Comparison of ENCODE assay signal across 18 cellular contexts in the genomic region with DNA sequence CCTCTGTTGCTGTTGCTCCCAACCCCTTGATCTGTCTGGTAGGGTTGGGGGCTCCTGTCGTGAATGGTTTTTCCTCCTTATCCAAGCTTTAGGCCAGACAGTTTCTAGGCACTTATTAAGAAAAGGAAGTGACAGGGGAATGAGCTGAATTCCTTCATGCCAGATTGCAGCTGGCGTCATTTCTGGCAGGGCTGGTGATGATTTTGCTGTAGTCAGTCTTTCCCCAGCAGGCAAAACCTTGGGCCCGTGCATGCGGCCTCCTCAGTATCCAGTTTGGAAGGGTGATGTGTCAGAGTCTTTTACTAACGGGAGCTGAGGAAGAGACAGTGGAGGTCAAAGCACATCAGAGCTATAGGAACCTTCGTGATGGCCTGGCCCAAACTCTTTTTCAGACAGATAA. TPM values are rescaled to one million over a fixed set of nuclear protein-coding genes. Genes with fewer than 3 reads are reported as not detected.
DNase-seq lines count a peak whose midpoint lies in the region; TF ChIP-seq lines count a peak whose summit lies in the region.
"Had no signal": no experiment of that assay in that cellular context is flagged by ENCODE, and none has a peak within 500 bp of the region (broad histone marks: within the 10 kb centered on the region; RNA-seq: fewer than 3 reads in every experiment).

No MANE protein-coding gene starts in this region.

- DNase-seq in AG09319 (ENCODE audit: extremely low read depth, low read depth) (peak; percentile 61), adipocyte (ENCODE audit: low read depth) (peak; percentile 59), fibroblast of lung (ENCODE audit: low read depth in 2 of 2) (peak; percentile 37 to 74), neural crest cell (ENCODE audit: low read depth, low spot score) (no peak), NCI-H1105 (lab: John Stamatoyannopoulos, UW) (no peak), AML-193 (lab: John Stamatoyannopoulos, UW) (no peak), DMS53 (lab: John Stamatoyannopoulos, UW) (no peak)
- DNase-seq in central memory CD4-positive, alpha-beta T cell: no peak
- DNase-seq: activated CD4-positive, alpha-beta T cell treated with anti-CD3 and anti-CD28 coated beads for 36 hours; activated CD8-positive, alpha-beta memory T cell treated with anti-CD3 and anti-CD28 coated beads, Interleukin-2, amount 50 U/mL, for 4 hours; activated naive CD4-positive, alpha-beta T cell; GDM1; NCI-H187 treated with DMSO at 0.1 percent for 48 hours; NCI-H510A treated with DMSO at 0.1 percent for 48 hours; nephron progenitor cell; stomach; T1000 had no signal

- H3K9me3 Mint-ChIP-seq in neural crest cell: no peaks in the 10 kb centered on the region
- H3K9me3 Mint-ChIP-seq: nephron progenitor cell had no signal

- H2AFZ ChIP-seq in fibroblast of lung (ENCODE audit: low read length): no peak overlapping the region

- TF ChIP-seq CTCF in AG09319 (IDR thresholded peaks at IDR 0.05; ENCODE audit: low read depth, low read length) (no peak), fibroblast of lung (conservative IDR thresholded peaks at IDR 0.05 in 1 of 2, IDR thresholded peaks at IDR 0.05 in 1 of 2; ENCODE audit: low read depth in 1 of 2, low read length in 2 of 2) (no peak), neural crest cell (conservative IDR thresholded peaks at IDR 0.05) (no peak)

- peaks cover 11% of the 10 kb centered on the region for H3K4me1 ChIP-seq in adipocyte (ENCODE audit: control insufficient read depth, insufficient read depth, low read length)
- peaks cover 5% of the 10 kb centered on the region for H3K4me1 ChIP-seq in fibroblast of lung (ENCODE audit: control insufficient read depth, extremely low read depth, insufficient read depth, low read length)
- H3K4me1 ChIP-seq: breast epithelium had no signal

- no peaks in the 10 kb centered on the region for H3K27me3 Mint-ChIP-seq in neural crest cell (ENCODE audit: low read depth)
- H3K27me3 Mint-ChIP-seq: activated CD4-positive, alpha-beta T cell treated with anti-CD3 and anti-CD28 coated beads for 36 hours had no signal

- H3K79me2 ChIP-seq in fibroblast of lung (ENCODE audit: control insufficient read depth, insufficient read depth, low read length): no peaks in the 10 kb centered on the region

- no peak overlapping the region for H3K27ac ChIP-seq in fibroblast of lung (ENCODE audit: insufficient read depth, low read length)
- H3K27ac ChIP-seq: breast epithelium had no signal

- H3K4me1 Mint-ChIP-seq in neural crest cell: no peaks in the 10 kb centered on the region
- H3K4me1 Mint-ChIP-seq: activated CD4-positive, alpha-beta T cell treated with anti-CD3 and anti-CD28 coated beads for 36 hours had no signal

- peaks cover 72% of the 10 kb centered on the region for H3K36me3 ChIP-seq in adipocyte (ENCODE audit: control insufficient read depth, insufficient read depth, low read length, severe bottlenecking)
- no peaks in the 10 kb centered on the region for H3K36me3 ChIP-seq in fibroblast of lung (ENCODE audit: control insufficient read depth, insufficient read depth, low read length)
- H3K36me3 ChIP-seq: breast epithelium had no signal

- peak overlapping the region; percentile 6 for H3K27ac Mint-ChIP-seq in neural crest cell (ENCODE audit: unreplicated experiment)
- H3K27ac Mint-ChIP-seq: activated CD4-positive, alpha-beta T cell treated with anti-CD3 and anti-CD28 coated beads for 36 hours; nephron progenitor cell had no signal

- no peak overlapping the region for H3K4me2 ChIP-seq in fibroblast of lung (ENCODE audit: extremely low read depth, insufficient read depth, low read length)

- H3K4me3 ChIP-seq in adipocyte (ENCODE audit: low read length) (no peak overlapping the region), fibroblast of lung (replicated peaks in 1 of 4; ENCODE audit: control extremely low read depth in 1 of 4, insufficient read depth in 1 of 4, low read depth in 3 of 4, low read length in 4 of 4) (no peak overlapping the region)
- H3K4me3 ChIP-seq: breast epithelium, stomach had no signal

- no peaks in the 10 kb centered on the region for H3K36me3 Mint-ChIP-seq in neural crest cell (ENCODE audit: low read depth)

- H3K27me3 ChIP-seq in adipocyte (replicated peaks; ENCODE audit: control insufficient read depth, insufficient read depth, low read length): no peaks in the 10 kb centered on the region
- H3K27me3 ChIP-seq in fibroblast of lung (ENCODE audit: control insufficient read depth, insufficient read depth, low read length): no peaks in the 10 kb centered on the region
- H3K27me3 ChIP-seq: breast epithelium, stomach had no signal

- H3K9ac ChIP-seq in adipocyte (ENCODE audit: low read length) (no peak overlapping the region), fibroblast of lung (ENCODE audit: insufficient read depth, low read length) (no peak overlapping the region)

- H3K9me3 ChIP-seq in adipocyte (ENCODE audit: control insufficient read depth, low read length): no peaks in the 10 kb centered on the region
- H3K9me3 ChIP-seq in fibroblast of lung (ENCODE audit: control insufficient read depth, insufficient read depth, low read depth, low read length): no peaks in the 10 kb centered on the region
- H3K9me3 ChIP-seq: breast epithelium, stomach had no signal

- no peak overlapping the region for H3K4me3 Mint-ChIP-seq in neural crest cell
- H3K4me3 Mint-ChIP-seq: activated CD4-positive, alpha-beta T cell treated with anti-CD3 and anti-CD28 coated beads for 36 hours; nephron progenitor cell had no signal

- H4K20me1 ChIP-seq in fibroblast of lung (ENCODE audit: control insufficient read depth, extremely low read depth, insufficient read depth, low read length): no peaks in the 10 kb centered on the region

RNA-seq across cellular contexts. Expression of a gene that starts 58.8 kb away (rescaled TPM):
- total RNA-seq in fibroblast of lung (3.6 and 5.4 TPM in 2 replicates), neural crest cell (15.3 and 20.3 TPM in 2 replicates)
- 2.4 and 3.3 TPM in 2 replicates for polyA plus RNA-seq in fibroblast of lung
- polyA plus RNA-seq in fibroblast of lung (2012): 2.1 and 3.7 TPM in 2 replicates
- polyA minus RNA-seq in fibroblast of lung (ENCODE audit: low replicate concordance): 4.8 and 5.1 TPM in 2 replicates

Comparison
In these comparisons a context has a peak if more than half of its experiments do, and no peak if none do; other contexts are left out.
1. DNase-seq: peak in AG09319 (single experiment), adipocyte (single experiment) and fibroblast of lung (2 of 2); none in neural crest cell (single experiment), NCI-H1105 (single experiment), AML-193 (0 of 2), DMS53 (single experiment) and central memory CD4-positive, alpha-beta T cell (single experiment).